Comparison of ENCODE assay signal across 33 cellular contexts in the genomic region with DNA sequence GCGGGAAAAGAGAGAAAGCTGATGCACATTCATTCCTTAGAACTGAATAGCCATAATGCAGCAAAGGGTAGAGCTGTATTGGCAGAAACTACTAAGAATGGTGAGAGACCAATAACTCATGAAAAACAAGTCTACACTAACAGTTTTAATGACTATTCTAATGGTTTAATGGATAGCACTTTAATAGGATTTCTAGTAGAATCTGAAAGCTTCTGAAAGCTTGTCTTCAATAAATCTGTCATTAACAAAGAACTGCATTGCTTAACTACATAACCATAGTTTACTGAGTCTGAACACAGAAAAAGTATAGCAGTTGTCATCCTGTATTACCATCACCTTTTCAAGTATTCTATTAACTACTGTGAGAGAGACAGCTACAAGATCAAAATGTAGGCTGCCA.
"Had no signal": no experiment of that assay in that cellular context is flagged by ENCODE, and none has a peak within 500 bp of the region (broad histone marks: within the 10 kb centered on the region; RNA-seq: fewer than 3 reads in every experiment).

No MANE protein-coding gene starts in this region.

- H3K9me3 Mint-ChIP-seq: activated B cell treated with CpG ODN at 0.5 μM for 24 hours; activated CD4-positive, alpha-beta memory T cell treated with anti-CD3 and anti-CD28 coated beads for 36 hours; activated CD4-positive, alpha-beta T cell treated with anti-CD3 and anti-CD28 coated beads, Interleukin-2, amount 10 ng/mL, durations not matched to agents 24 days and 14 days; activated CD8-positive, alpha-beta T cell treated with anti-CD3 and anti-CD28 coated beads for 36 hours; activated naive CD4-positive, alpha-beta T cell treated with anti-CD3 and anti-CD28 coated beads for 36 hours; activated naive CD4-positive, alpha-beta T cell treated with anti-CD3 and anti-CD28 coated beads, Interleukin-2, amount 50 U/mL, for 72 hours; activated naive CD8-positive, alpha-beta T cell treated with anti-CD3 and anti-CD28 coated beads for 36 hours; activated T-cell treated with anti-CD3 and anti-CD28 coated beads, Interleukin-2, amount 50 U/mL, for 4 hours; activated T-cell treated with anti-CD3 and anti-CD28 coated beads, Interleukin-2, amount 50 U/mL, for 72 hours; activated T-helper 1 cell treated with anti-CD3 and anti-CD28 coated beads, Interleukin-12 subunit alpha, Interleukin-12 subunit beta, Interleukin-2, Interleukin-4 antibody, amounts not matched to agents 30 ng/mL and 10 ng/mL and 1 ng/mL, durations not matched to agents 14 hours and 24 hours and 36 hours; activated T-helper 17 cell treated with anti-CD3 and anti-CD28 coated beads, Interleukin-2, amount 50 U/mL, for 72 hours; T-helper 1 cell treated with Interleukin-12 subunit alpha and Interleukin-12 subunit beta and Interleukin-4 antibody, amounts not matched to agents 30 μg/mL and 1 μg/mL, for 36 hours; T-helper 2 cell treated with Interferon-gamma antibody and Interleukin-4, amounts not matched to agents 5 μg/mL and 100 μg/mL, for 36 hours had no signal

- H3K4me3 Mint-ChIP-seq: activated B cell treated with CpG ODN at 0.5 μM for 24 hours; activated CD4-positive, alpha-beta memory T cell treated with anti-CD3 and anti-CD28 coated beads for 36 hours; activated CD4-positive, alpha-beta T cell treated with anti-CD3 and anti-CD28 coated beads, Interleukin-2, amount 10 ng/mL, durations not matched to agents 24 days and 14 days; activated CD8-positive, alpha-beta T cell treated with anti-CD3 and anti-CD28 coated beads for 36 hours; activated naive CD4-positive, alpha-beta T cell treated with anti-CD3 and anti-CD28 coated beads for 36 hours; activated naive CD8-positive, alpha-beta T cell treated with anti-CD3 and anti-CD28 coated beads for 36 hours; activated T-cell treated with anti-CD3 and anti-CD28 coated beads, Interleukin-2, amount 50 U/mL, for 4 hours; activated T-cell treated with anti-CD3 and anti-CD28 coated beads, Interleukin-2, amount 50 U/mL, for 72 hours; activated T-helper 1 cell treated with anti-CD3 and anti-CD28 coated beads, Interleukin-12 subunit alpha, Interleukin-12 subunit beta, Interleukin-2, Interleukin-4 antibody, amounts not matched to agents 30 ng/mL and 10 ng/mL and 1 ng/mL, durations not matched to agents 14 hours and 24 hours and 36 hours; activated T-helper 17 cell treated with anti-CD3 and anti-CD28 coated beads, Interleukin-2, amount 50 U/mL, for 72 hours; T-helper 1 cell treated with Interleukin-12 subunit alpha and Interleukin-12 subunit beta and Interleukin-4 antibody, amounts not matched to agents 30 μg/mL and 1 μg/mL, for 36 hours; T-helper 2 cell treated with Interferon-gamma antibody and Interleukin-4, amounts not matched to agents 5 μg/mL and 100 μg/mL, for 36 hours had no signal

- H3K27ac Mint-ChIP-seq: activated B cell treated with CpG ODN at 0.5 μM for 24 hours; activated CD4-positive, alpha-beta memory T cell treated with anti-CD3 and anti-CD28 coated beads for 36 hours; activated CD4-positive, alpha-beta T cell treated with anti-CD3 and anti-CD28 coated beads, Interleukin-2, amount 10 ng/mL, durations not matched to agents 24 days and 14 days; activated CD8-positive, alpha-beta T cell treated with anti-CD3 and anti-CD28 coated beads for 36 hours; activated naive CD4-positive, alpha-beta T cell treated with anti-CD3 and anti-CD28 coated beads for 36 hours; activated naive CD4-positive, alpha-beta T cell treated with anti-CD3 and anti-CD28 coated beads, Interleukin-2, amount 50 U/mL, for 72 hours; activated naive CD8-positive, alpha-beta T cell treated with anti-CD3 and anti-CD28 coated beads for 36 hours; activated T-cell treated with anti-CD3 and anti-CD28 coated beads, Interleukin-2, amount 50 U/mL, for 72 hours; activated T-helper 1 cell treated with anti-CD3 and anti-CD28 coated beads, Interleukin-12 subunit alpha, Interleukin-12 subunit beta, Interleukin-2, Interleukin-4 antibody, amounts not matched to agents 30 ng/mL and 10 ng/mL and 1 ng/mL, durations not matched to agents 14 hours and 24 hours and 36 hours; activated T-helper 17 cell treated with anti-CD3 and anti-CD28 coated beads, Interleukin-2, amount 50 U/mL, for 72 hours; T-helper 1 cell treated with Interleukin-12 subunit alpha and Interleukin-12 subunit beta and Interleukin-4 antibody, amounts not matched to agents 30 μg/mL and 1 μg/mL, for 36 hours; T-helper 2 cell treated with Interferon-gamma antibody and Interleukin-4, amounts not matched to agents 5 μg/mL and 100 μg/mL, for 36 hours had no signal

- H3K36me3 Mint-ChIP-seq: activated CD4-positive, alpha-beta memory T cell treated with anti-CD3 and anti-CD28 coated beads for 36 hours; activated naive CD4-positive, alpha-beta T cell treated with anti-CD3 and anti-CD28 coated beads, Interleukin-2, amount 50 U/mL, for 72 hours; activated naive CD8-positive, alpha-beta T cell treated with anti-CD3 and anti-CD28 coated beads for 36 hours had no signal

- DNase-seq: activated B cell treated with CpG ODN at 0.5 μM for 24 hours; activated CD4-positive, alpha-beta memory T cell treated with anti-CD3 and anti-CD28 coated beads for 36 hours; activated CD4-positive, alpha-beta T cell treated with anti-CD3 and anti-CD28 coated beads for 4 hours; activated CD4-positive, alpha-beta T cell treated with anti-CD3 and anti-CD28 coated beads, Interleukin-2, amount 10 ng/mL, durations not matched to agents 24 days and 14 days; activated CD4-positive, alpha-beta T cell treated with anti-CD3 and anti-CD28 coated beads, Interleukin-2, amount 50 U/mL, for 1 hour; activated CD4-positive, alpha-beta T cell treated with anti-CD3 and anti-CD28 coated beads, Interleukin-2, amount 50 U/mL, for 4 hours; activated CD4-positive, CD25-positive, alpha-beta regulatory T cell treated with anti-CD3 and anti-CD28 coated beads, Interleukin-2, amount 50 U/mL, for 72 hours; activated CD8-positive, alpha-beta memory T cell treated with anti-CD3 and anti-CD28 coated beads, Interleukin-2, amount 50 U/mL, for 4 hours; activated CD8-positive, alpha-beta T cell treated with anti-CD3 and anti-CD28 coated beads for 36 hours; activated effector memory CD4-positive, alpha-beta T cell treated with anti-CD3 and anti-CD28 coated beads, Interleukin-2, amount 50 U/mL, for 16 hours; activated gamma-delta T cell treated with Interleukin-2 at 50 U/mL for 16 hours; activated naive CD4-positive, alpha-beta T cell; activated naive CD4-positive, alpha-beta T cell treated with anti-CD3 and anti-CD28 coated beads for 36 hours; activated naive CD4-positive, alpha-beta T cell treated with anti-CD3 and anti-CD28 coated beads, Interleukin-2, amount 50 U/mL, for 16 hours; activated naive CD8-positive, alpha-beta T cell treated with anti-CD3 and anti-CD28 coated beads for 36 hours; activated T-cell treated with anti-CD3 and anti-CD28 coated beads for 4 hours; activated T-cell treated with anti-CD3 and anti-CD28 coated beads, Interleukin-2, amount 50 U/mL, for 1 hour; activated T-cell treated with anti-CD3 and anti-CD28 coated beads, Interleukin-2, amount 50 U/mL, for 4 hours; activated T-cell treated with anti-CD3 and anti-CD28 coated beads, Interleukin-2, amount 50 U/mL, for 72 hours; adrenal gland; amniotic stem cell; aorta; body of pancreas; brain microvascular endothelial cell; central memory CD4-positive, alpha-beta T cell; T-helper 1 cell; T-helper 2 cell; T-helper 9 cell had no signal

- ATAC-seq: activated CD8-positive, alpha-beta T cell treated with anti-CD3 and anti-CD28 coated beads for 36 hours; activated naive CD4-positive, alpha-beta T cell treated with anti-CD3 and anti-CD28 coated beads, Interleukin-2, amount 50 U/mL, for 72 hours; activated T-cell treated with anti-CD3 and anti-CD28 coated beads, Interleukin-2, amount 50 U/mL, for 4 hours; activated T-cell treated with anti-CD3 and anti-CD28 coated beads, Interleukin-2, amount 50 U/mL, for 72 hours; activated T-helper 17 cell treated with anti-CD3 and anti-CD28 coated beads, Interleukin-2, amount 50 U/mL, for 72 hours; body of pancreas had no signal

- H3K4me1 Mint-ChIP-seq: activated B cell treated with CpG ODN at 0.5 μM for 24 hours; activated CD4-positive, alpha-beta T cell treated with anti-CD3 and anti-CD28 coated beads, Interleukin-2, amount 10 ng/mL, durations not matched to agents 24 days and 14 days; activated naive CD8-positive, alpha-beta T cell treated with anti-CD3 and anti-CD28 coated beads for 36 hours; activated T-helper 17 cell treated with anti-CD3 and anti-CD28 coated beads, Interleukin-2, amount 50 U/mL, for 72 hours had no signal

- H3K27me3 Mint-ChIP-seq: activated B cell treated with CpG ODN at 0.5 μM for 24 hours; activated CD8-positive, alpha-beta T cell treated with anti-CD3 and anti-CD28 coated beads for 36 hours; activated naive CD8-positive, alpha-beta T cell treated with anti-CD3 and anti-CD28 coated beads for 36 hours had no signal
